In genomic region chr10:11205026-11205772, GRCh38 we compare ENCODE assay signal across 12 cellular contexts.
DNase-seq lines count a peak whose midpoint lies in the region; ATAC-seq and TF ChIP-seq lines count a peak whose summit lies in the region.
"Had no signal": no experiment of that assay in that cellular context is flagged by ENCODE, and none has a peak within 500 bp of the region (broad histone marks: within the 10 kb centered on the region; RNA-seq: fewer than 3 reads in every experiment).

No MANE protein-coding gene starts in this region.

- H3K27me3 ChIP-seq in spleen (replicated peaks in 1 of 7): no peaks in the 10 kb centered on the region
- H3K27me3 ChIP-seq: adrenal gland, tibial artery had no signal

- H3K36me3 Mint-ChIP-seq in activated naive CD4-positive, alpha-beta T cell treated with anti-CD3 and anti-CD28 coated beads, Interleukin-2, amount 50 U/mL, for 72 hours: peaks cover 38 to 80% of the 10 kb centered on the region in 2 donors
- peaks cover 91% of the 10 kb centered on the region for H3K36me3 Mint-ChIP-seq in activated naive CD4-positive, alpha-beta T cell treated with anti-CD3 and anti-CD28 coated beads, Interleukin-2, amount 10 ng/mL, durations not matched to agents 7 days and 5 days
- H3K36me3 Mint-ChIP-seq in T-cell: peaks cover 72% of the 10 kb centered on the region
- H3K36me3 Mint-ChIP-seq in stimulated activated naive CD8-positive, alpha-beta T cell treated with anti-CD3 and anti-CD28 coated beads, Interleukin-15, Interleukin-2, amounts not matched to agents 100 ng/mL and 50 ng/mL, for 24 hours (ENCODE audit: low read depth): peaks cover 96% of the 10 kb centered on the region

- peak overlapping the region in 2 of 8 donors; percentile 1 to 2 for H3K27ac ChIP-seq in spleen
- H3K27ac ChIP-seq: adrenal gland, tibial artery, VCaP had no signal

- intact Hi-C loops in spleen (cut with DNase I; ENCODE audit: low total_unique reads): no loop called here

- POLR2A ChIA-PET in T-cell (lab: Charles Lee): interaction anchor here (0.6 kb wide), 2 partner anchors 69 to 760 kb away, joined by 3 read pairs; no protein-coding TSS in a partner anchor

- no peaks in the 10 kb centered on the region for H3K27me3 Mint-ChIP-seq in activated naive CD4-positive, alpha-beta T cell treated with anti-CD3 and anti-CD28 coated beads, Interleukin-2, amount 10 ng/mL, durations not matched to agents 7 days and 5 days
- H3K27me3 Mint-ChIP-seq in T-cell: no peaks in the 10 kb centered on the region
- H3K27me3 Mint-ChIP-seq in stimulated activated naive CD8-positive, alpha-beta T cell treated with anti-CD3 and anti-CD28 coated beads, Interleukin-15, Interleukin-2, amounts not matched to agents 100 ng/mL and 50 ng/mL, for 24 hours: no peaks in the 10 kb centered on the region

- no peaks in the 10 kb centered on the region for H3K9me3 Mint-ChIP-seq in activated naive CD4-positive, alpha-beta T cell treated with anti-CD3 and anti-CD28 coated beads, Interleukin-2, amount 50 U/mL, for 72 hours
- H3K9me3 Mint-ChIP-seq in activated naive CD4-positive, alpha-beta T cell treated with anti-CD3 and anti-CD28 coated beads, Interleukin-2, amount 10 ng/mL, durations not matched to agents 7 days and 5 days: peaks cover 2% of the 10 kb centered on the region
- H3K9me3 Mint-ChIP-seq in T-cell: no peaks in the 10 kb centered on the region
- H3K9me3 Mint-ChIP-seq in stimulated activated naive CD8-positive, alpha-beta T cell treated with anti-CD3 and anti-CD28 coated beads, Interleukin-15, Interleukin-2, amounts not matched to agents 100 ng/mL and 50 ng/mL, for 24 hours: peaks cover 9% of the 10 kb centered on the region

- peaks cover 0 to 7% (median 0%) of the 10 kb centered on the region in 8 donors for H3K9me3 ChIP-seq in spleen
- H3K9me3 ChIP-seq: adrenal gland, tibial artery had no signal

- H3K27ac Mint-ChIP-seq in activated naive CD4-positive, alpha-beta T cell treated with anti-CD3 and anti-CD28 coated beads, Interleukin-2, amount 50 U/mL, for 72 hours: peak overlapping the region; percentile 93 to 97
- no peak overlapping the region for H3K27ac Mint-ChIP-seq in activated naive CD4-positive, alpha-beta T cell treated with anti-CD3 and anti-CD28 coated beads, Interleukin-2, amount 10 ng/mL, durations not matched to agents 7 days and 5 days
- peak overlapping the region; percentile 71 to 80 for H3K27ac Mint-ChIP-seq in T-cell
- H3K27ac Mint-ChIP-seq in stimulated activated naive CD8-positive, alpha-beta T cell treated with anti-CD3 and anti-CD28 coated beads, Interleukin-15, Interleukin-2, amounts not matched to agents 100 ng/mL and 50 ng/mL, for 24 hours: peak overlapping the region; percentile 99

- no peak for DNase-seq in activated naive CD4-positive, alpha-beta T cell treated with anti-CD3 and anti-CD28 coated beads, Interleukin-2, amount 50 U/mL, for 72 hours (ENCODE audit: low spot score in 2 of 2)
- no peak for DNase-seq in activated naive CD4-positive, alpha-beta T cell treated with anti-CD3 and anti-CD28 coated beads, Interleukin-2, amount 10 ng/mL, durations not matched to agents 7 days and 5 days
- DNase-seq in T-cell (no peak), fibroblast of mammary gland (ENCODE audit: low read depth) (peak; percentile 35), GDM1 (lab: John Stamatoyannopoulos, UW) (no peak), spleen (no peak)
- DNase-seq: adrenal gland, NCI-H345, tibial artery had no signal

- H3K4me1 Mint-ChIP-seq in activated naive CD4-positive, alpha-beta T cell treated with anti-CD3 and anti-CD28 coated beads, Interleukin-2, amount 10 ng/mL, durations not matched to agents 7 days and 5 days: peaks cover 91% of the 10 kb centered on the region
- H3K4me1 Mint-ChIP-seq in T-cell: peaks cover 100% of the 10 kb centered on the region in 3 donors
- peaks cover 100% of the 10 kb centered on the region for H3K4me1 Mint-ChIP-seq in stimulated activated naive CD8-positive, alpha-beta T cell treated with anti-CD3 and anti-CD28 coated beads, Interleukin-15, Interleukin-2, amounts not matched to agents 100 ng/mL and 50 ng/mL, for 24 hours (ENCODE audit: low read depth)

- peaks cover 16 to 100% (median 68%) of the 10 kb centered on the region in 6 donors for H3K4me1 ChIP-seq in spleen
- H3K4me1 ChIP-seq: tibial artery had no signal

- CTCF ChIA-PET in activated naive CD4-positive, alpha-beta T cell treated with anti-CD3 and anti-CD28 coated beads, Interleukin-2, amount 10 ng/mL, durations not matched to agents 7 days and 5 days (lab: Charles Lee): no interaction called here
- CTCF ChIA-PET in T-cell (lab: Charles Lee): interaction anchor here (0.6 to 1.3 kb wide), 4 partner anchors 12 to 139 kb away, joined by 3 to 5 read pairs (median 3); no protein-coding TSS in a partner anchor

- TF ChIP-seq CTCF in fibroblast of mammary gland (conservative IDR thresholded peaks at IDR 0.05; ENCODE audit: control insufficient read depth, insufficient read depth, low read depth, low read length) (no peak), spleen (IDR thresholded peaks at IDR 0.05 in 8 of 11, conservative IDR thresholded peaks at IDR 0.05 in 3 of 11) (no peak)

- no peak for TF ChIP-seq POLR2A in spleen (IDR thresholded peaks at IDR 0.05)

- peaks cover 0 to 82% (median 13%) of the 10 kb centered on the region in 6 donors for H3K36me3 ChIP-seq in spleen
- H3K36me3 ChIP-seq: adrenal gland had no signal

- H3K4me3 ChIP-seq in fibroblast of mammary gland (ENCODE audit: control insufficient read depth, low read depth, low read length) (no peak overlapping the region), spleen (no peak overlapping the region)
- H3K4me3 ChIP-seq: adrenal gland, tibial artery had no signal

- H3K4me3 Mint-ChIP-seq in activated naive CD4-positive, alpha-beta T cell treated with anti-CD3 and anti-CD28 coated beads, Interleukin-2, amount 10 ng/mL, durations not matched to agents 7 days and 5 days: no peak overlapping the region
- peak overlapping the region in 1 of 3 donors; percentile 10 for H3K4me3 Mint-ChIP-seq in T-cell
- H3K4me3 Mint-ChIP-seq in stimulated activated naive CD8-positive, alpha-beta T cell treated with anti-CD3 and anti-CD28 coated beads, Interleukin-15, Interleukin-2, amounts not matched to agents 100 ng/mL and 50 ng/mL, for 24 hours: peak overlapping the region; percentile 45

- 89 to 94% (median 92%) methylated on average over 13 of the region's 13 CpGs for WGBS in spleen, 5 donors

- peak; percentile 78 to 84 for ATAC-seq in activated naive CD4-positive, alpha-beta T cell treated with anti-CD3 and anti-CD28 coated beads, Interleukin-2, amount 50 U/mL, for 72 hours
- ATAC-seq in T-cell (replicated peaks in 1 of 4): peak in 1 of 4 experiments; percentile 30
- ATAC-seq in GM21529 (IDR thresholded peaks at IDR 0.05; ENCODE audit: unreplicated experiment): no peak
